1 cellular context compared by ENCODE assay signal in genomic region chr6:227074-227782, GRCh38.
TF ChIP-seq lines count a peak whose summit lies in the region.

No MANE protein-coding gene starts in this region.

TF ChIP-seq in WTC11, 78 proteins besides CTCF, POLR2A, EP300 and RAD21 (continued from another document):
- TF ChIP-seq, protein P1, sequence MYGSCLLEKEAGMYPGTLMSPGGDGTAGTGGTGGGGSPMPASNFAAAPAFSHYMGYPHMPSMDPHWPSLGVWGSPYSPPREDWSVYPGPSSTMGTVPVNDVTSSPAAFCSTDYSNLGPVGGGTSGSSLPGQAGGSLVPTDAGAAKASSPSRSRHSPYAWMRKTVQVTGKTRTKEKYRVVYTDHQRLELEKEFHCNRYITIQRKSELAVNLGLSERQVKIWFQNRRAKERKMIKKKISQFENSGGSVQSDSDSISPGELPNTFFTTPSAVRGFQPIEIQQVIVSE (CRISPR knock-in tag; IDR thresholded peaks at IDR 0.05; ENCODE audit: borderline replicate concordance), result no peak
- no peak for TF ChIP-seq GRHL2 (CRISPR knock-in tag; IDR thresholded peaks at IDR 0.05; ENCODE audit: insufficient replicate concordance, severe bottlenecking)
- no peak for TF ChIP-seq NR1H2 (CRISPR knock-in tag; IDR thresholded peaks at IDR 0.05)
- TF ChIP-seq, protein P2, sequence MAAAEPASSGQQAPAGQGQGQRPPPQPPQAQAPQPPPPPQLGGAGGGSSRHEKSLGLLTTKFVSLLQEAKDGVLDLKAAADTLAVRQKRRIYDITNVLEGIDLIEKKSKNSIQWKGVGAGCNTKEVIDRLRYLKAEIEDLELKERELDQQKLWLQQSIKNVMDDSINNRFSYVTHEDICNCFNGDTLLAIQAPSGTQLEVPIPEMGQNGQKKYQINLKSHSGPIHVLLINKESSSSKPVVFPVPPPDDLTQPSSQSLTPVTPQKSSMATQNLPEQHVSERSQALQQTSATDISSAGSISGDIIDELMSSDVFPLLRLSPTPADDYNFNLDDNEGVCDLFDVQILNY (CRISPR knock-in tag; IDR thresholded peaks at IDR 0.05), result no peak
- TF ChIP-seq NFE2L1 (CRISPR knock-in tag; IDR thresholded peaks at IDR 0.05), result no peak
TF ChIP-seq in WTC11: peak in this region for 0.
